In the genomic region with DNA sequence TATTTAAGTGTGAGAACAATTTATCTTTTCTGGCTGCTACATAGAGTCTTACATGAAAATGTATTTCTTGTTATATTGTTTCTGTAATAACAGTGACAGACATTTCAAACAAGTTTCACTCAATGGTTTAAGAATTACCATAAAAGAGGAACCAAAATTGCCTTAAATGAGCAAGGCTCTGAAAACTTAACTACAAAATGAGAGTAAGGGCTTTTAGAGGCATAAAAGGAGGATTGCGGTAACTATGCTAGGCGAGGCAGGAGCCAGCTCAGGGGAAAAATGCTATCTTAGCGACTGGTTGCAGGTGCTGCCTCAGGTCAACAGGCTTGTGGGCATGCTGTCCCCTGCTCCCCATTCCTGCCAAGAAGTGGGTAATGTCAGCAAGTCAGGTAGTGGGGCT, we compare ENCODE assay signal across 16 cellular contexts.
A peak's percentile ranks its signal among the peaks of the same experiment; 100 is the strongest.
DNase-seq lines count a peak whose midpoint lies in the region; ATAC-seq and TF ChIP-seq lines count a peak whose summit lies in the region.
"Had no signal": no experiment of that assay in that cellular context is flagged by ENCODE, and none has a peak within 500 bp of the region (broad histone marks: within the 10 kb centered on the region; RNA-seq: fewer than 3 reads in every experiment).

No MANE protein-coding gene starts in this region.

- H3K27me3 ChIP-seq in GM06990 (replicated peaks; ENCODE audit: control insufficient read depth, insufficient read depth, low read length) (no peaks in the 10 kb centered on the region), HCT116 (ENCODE audit: insufficient read depth, low read length) (no peaks in the 10 kb centered on the region)

- no peaks in the 10 kb centered on the region for H3K4me1 Mint-ChIP-seq in MCF 10A (ENCODE audit: insufficient read depth, unreplicated experiment)

- H3K36me3 ChIP-seq in GM06990 (ENCODE audit: control insufficient read depth, insufficient read depth, low read length) (no peaks in the 10 kb centered on the region), HCT116 (ENCODE audit: control insufficient read depth in 1 of 2, insufficient read depth in 2 of 2, low read length in 2 of 2) (no peaks in the 10 kb centered on the region)

- BruUV-seq in HCT116 (replicated peaks; lab: Mats Ljungman, UMichigan) (no TSS peak), MCF 10A (replicated peaks; lab: Mats Ljungman, UMichigan) (no TSS peak)

- H3K9me2 ChIP-seq in HCT116 (ENCODE audit: insufficient read depth) = no peaks in the 10 kb centered on the region

- ATAC-seq in HCT116 (no peak), HG03442 (IDR thresholded peaks at IDR 0.05; ENCODE audit: unreplicated experiment) (peak; percentile 68), HG03469 (IDR thresholded peaks at IDR 0.05; ENCODE audit: unreplicated experiment) (no peak)

- H3K4me3 ChIP-seq in GM06990 (replicated peaks; ENCODE audit: low read depth, low read length) = no peak overlapping the region
- no peak overlapping the region for H3K4me3 ChIP-seq in HCT116 (replicated peaks in 1 of 2; ENCODE audit: low read depth in 1 of 2, low read length in 2 of 2)

- no peak overlapping the region for H3K27ac Mint-ChIP-seq in MCF 10A (ENCODE audit: low read depth, unreplicated experiment)
- H3K27ac Mint-ChIP-seq: progenitor cell of endocrine pancreas, type B pancreatic cell had no signal

- TF ChIP-seq RAD21 in HCT116 (IDR thresholded peaks at IDR 0.05; ENCODE audit: low read depth) = no peak

- intact Hi-C loops in HCT116 (cut with micrococcal nuclease) (no loop called here), MCF 10A (cut with micrococcal nuclease) (no loop called here)

- TF ChIP-seq POLR2A in HCT116 (IDR thresholded peaks at IDR 0.05; ENCODE audit: borderline replicate concordance, extremely low read depth, insufficient read depth, insufficient read length) = no peak

- H3K4me2 ChIP-seq in HCT116 (ENCODE audit: low read length) = no peak overlapping the region

- no peak overlapping the region for H3K9ac ChIP-seq in HCT116 (ENCODE audit: low read length)

- CTCF ChIA-PET in HCT116 (lab: Charles Lee) = no interaction called here
- CTCF ChIA-PET in MCF 10A (lab: Yijun Ruan, JAX) = interaction anchor here (0.7 kb wide), 1 partner anchor 20 kb away, joined by 3 read pairs; no protein-coding TSS in a partner anchor

- peak overlapping the region; percentile 13 for H2AFZ ChIP-seq in HCT116 (ENCODE audit: low read depth, low read length, poor library complexity, severe bottlenecking)

- no peak overlapping the region for H3K27ac ChIP-seq in HCT116 (ENCODE audit: low read depth, low read length)
- H3K27ac ChIP-seq: HL-60 had no signal

- no peaks in the 10 kb centered on the region for H3K9me3 ChIP-seq in HCT116 (ENCODE audit: control insufficient read depth in 1 of 2, insufficient read depth in 1 of 2, low read depth in 1 of 2, low read length in 2 of 2)

- no peaks in the 10 kb centered on the region for H4K20me1 ChIP-seq in HCT116 (ENCODE audit: insufficient read depth)

- H3K36me3 Mint-ChIP-seq in MCF 10A (ENCODE audit: insufficient read depth, unreplicated experiment) = no peaks in the 10 kb centered on the region
- H3K36me3 Mint-ChIP-seq: type B pancreatic cell had no signal

- H3K27me3 Mint-ChIP-seq in MCF 10A (ENCODE audit: insufficient read depth, unreplicated experiment) = no peaks in the 10 kb centered on the region

- RAD21 ChIA-PET in HCT116 (lab: Charles Lee; ENCODE audit: low non-redundant PET in 1 of 2, low total read pairs in 2 of 2, uncharacterized antibody in 2 of 2, unreplicated experiment in 2 of 2) = no interaction called here

- H3K9me3 Mint-ChIP-seq in MCF 10A (ENCODE audit: unreplicated experiment) = no peaks in the 10 kb centered on the region
- H3K9me3 Mint-ChIP-seq: type B pancreatic cell had no signal

- no peaks in the 10 kb centered on the region for H3K4me1 ChIP-seq in HCT116 (ENCODE audit: control insufficient read depth in 1 of 2, insufficient read depth in 2 of 2, low read length in 2 of 2)

- H3K4me3 Mint-ChIP-seq in MCF 10A (ENCODE audit: unreplicated experiment) = no peak overlapping the region
- H3K4me3 Mint-ChIP-seq: type B pancreatic cell had no signal

- H3K79me2 ChIP-seq in HCT116 (ENCODE audit: insufficient read depth, low read length) = no peaks in the 10 kb centered on the region

- POLR2A ChIA-PET in HCT116 (lab: Charles Lee) = no interaction called here
- POLR2A ChIA-PET in MCF 10A (lab: Yijun Ruan, JAX) = interaction anchor here (1.4 kb wide), 1 partner anchor 9 kb away, joined by 4 read pairs; no protein-coding TSS in a partner anchor

- DNase-seq in GM06990 (ENCODE audit: extremely low read depth, insufficient read length) = peak; percentile 56
- DNase-seq in GM19240 (ENCODE audit: insufficient read length, low spot score) = peak; percentile 25
- no peak for DNase-seq in HCT116 (ENCODE audit: low read depth, low spot score)
- no peak for DNase-seq in NCI-H446 treated with DMSO at 0.1 percent for 48 hours (lab: John Stamatoyannopoulos, UW)
- no peak for DNase-seq in SKM-1 treated with dmso at 0.1 percent for 144 hours (lab: John Stamatoyannopoulos, UW; ENCODE audit: unreplicated experiment)
- no peak for DNase-seq in MCF 10A (ENCODE audit: unreplicated experiment)
- DNase-seq: activated T-cell treated with anti-CD3 and anti-CD28 coated beads, Interleukin-2, amount 50 U/mL, for 48 hours; Karpas-422; NCI-H2029 treated with DMSO at 0.1 percent for 48 hours; NK-92 treated with Interleukin-12 subunit alpha and Interleukin-12 subunit beta, amount 100 ng/mL, for 24 hours; stimulated activated CD4-positive, alpha-beta T cell treated with anti-CD3 and anti-CD28 coated beads, Interleukin-15, amount 100 ng/mL, for 24 hours had no signal

- TF ChIP-seq CTCF in GM06990 (IDR thresholded peaks at IDR 0.05; ENCODE audit: insufficient read depth, low read length, poor library complexity, severe bottlenecking) = no peak
- no peak for TF ChIP-seq CTCF in HCT116 (IDR thresholded peaks at IDR 0.05 in 2 of 3, conservative IDR thresholded peaks at IDR 0.05 in 1 of 3; ENCODE audit: borderline replicate concordance in 1 of 3, insufficient read depth in 1 of 3, low read depth in 2 of 3, low read length in 2 of 3)
- no peak for TF ChIP-seq CTCF in MCF 10A (IDR thresholded peaks at IDR 0.05; ENCODE audit: unreplicated experiment)

TF ChIP-seq in HCT116, 20 proteins besides CTCF, POLR2A, EP300 and RAD21 (continues in another document):
- TF ChIP-seq REST (IDR thresholded peaks at IDR 0.05; ENCODE audit: low read depth) (no peak), EZH2phosphoT487 (IDR thresholded peaks at IDR 0.05; ENCODE audit: borderline replicate concordance) (no peak), ZBTB33 (IDR thresholded peaks at IDR 0.05; ENCODE audit: extremely low read depth, insufficient replicate concordance, low read length) (no peak), EZH2 (IDR thresholded peaks at IDR 0.05) (no peak), CBX3 (IDR thresholded peaks at IDR 0.05; ENCODE audit: low read depth) (no peak), JUND (IDR thresholded peaks at IDR 0.05) (no peak), FOSL1 (IDR thresholded peaks at IDR 0.05; ENCODE audit: low read depth) (no peak), ZFX (IDR thresholded peaks at IDR 0.05) (no peak), ELF1 (IDR thresholded peaks at IDR 0.05; ENCODE audit: borderline replicate concordance, low read depth) (no peak), ZNF274 (IDR thresholded peaks at IDR 0.05; ENCODE audit: low read depth, low read length) (no peak)
- TF ChIP-seq, protein P1, sequence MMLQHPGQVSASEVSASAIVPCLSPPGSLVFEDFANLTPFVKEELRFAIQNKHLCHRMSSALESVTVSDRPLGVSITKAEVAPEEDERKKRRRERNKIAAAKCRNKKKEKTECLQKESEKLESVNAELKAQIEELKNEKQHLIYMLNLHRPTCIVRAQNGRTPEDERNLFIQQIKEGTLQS (IDR thresholded peaks at IDR 0.05) = no peak
- TF ChIP-seq, protein P2, sequence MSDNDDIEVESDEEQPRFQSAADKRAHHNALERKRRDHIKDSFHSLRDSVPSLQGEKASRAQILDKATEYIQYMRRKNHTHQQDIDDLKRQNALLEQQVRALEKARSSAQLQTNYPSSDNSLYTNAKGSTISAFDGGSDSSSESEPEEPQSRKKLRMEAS (IDR thresholded peaks at IDR 0.05) = no peak

Comparison
In these comparisons a context has a peak if more than half of its experiments do, and no peak if none do; other contexts are left out.
1. DNase-seq: peak in GM06990 (single experiment) and GM19240 (single experiment); none in HCT116 (single experiment), NCI-H446 treated with DMSO at 0.1 percent for 48 hours (single experiment), SKM-1 treated with dmso at 0.1 percent for 144 hours (single experiment) and MCF 10A (single experiment).